1 cellular context compared by ENCODE assay signal in the genomic region with DNA sequence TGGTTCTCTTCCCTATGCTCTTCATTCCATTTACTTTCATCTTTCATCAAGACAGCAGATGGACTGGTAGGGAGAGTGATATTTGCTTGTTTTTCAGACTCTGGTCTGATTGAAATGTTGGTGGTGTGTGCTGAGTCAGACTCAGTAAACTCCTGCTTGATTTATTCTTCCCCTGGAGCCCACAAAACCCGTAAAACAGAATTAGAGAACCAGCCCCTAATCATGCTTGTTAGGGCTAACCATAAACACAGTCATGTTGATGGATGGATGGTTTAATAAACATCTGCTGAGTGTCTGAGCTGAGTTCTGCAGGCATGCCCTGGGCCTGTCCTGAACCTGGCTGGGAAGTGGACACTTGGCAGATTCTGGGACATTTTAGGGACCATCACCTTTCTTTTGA.
A peak's percentile ranks its signal among the peaks of the same experiment; 100 is the strongest.
TF ChIP-seq lines count a peak whose summit lies in the region.

No MANE protein-coding gene starts in this region.

TF ChIP-seq in HEK293, 187 proteins besides CTCF, POLR2A, EP300 and RAD21 (continued from another document):
- TF ChIP-seq, protein P1, sequence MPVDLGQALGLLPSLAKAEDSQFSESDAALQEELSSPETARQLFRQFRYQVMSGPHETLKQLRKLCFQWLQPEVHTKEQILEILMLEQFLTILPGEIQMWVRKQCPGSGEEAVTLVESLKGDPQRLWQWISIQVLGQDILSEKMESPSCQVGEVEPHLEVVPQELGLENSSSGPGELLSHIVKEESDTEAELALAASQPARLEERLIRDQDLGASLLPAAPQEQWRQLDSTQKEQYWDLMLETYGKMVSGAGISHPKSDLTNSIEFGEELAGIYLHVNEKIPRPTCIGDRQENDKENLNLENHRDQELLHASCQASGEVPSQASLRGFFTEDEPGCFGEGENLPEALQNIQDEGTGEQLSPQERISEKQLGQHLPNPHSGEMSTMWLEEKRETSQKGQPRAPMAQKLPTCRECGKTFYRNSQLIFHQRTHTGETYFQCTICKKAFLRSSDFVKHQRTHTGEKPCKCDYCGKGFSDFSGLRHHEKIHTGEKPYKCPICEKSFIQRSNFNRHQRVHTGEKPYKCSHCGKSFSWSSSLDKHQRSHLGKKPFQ (tag by site-specific recombination; IDR thresholded peaks at IDR 0.05): peak; percentile 64
- TF ChIP-seq, protein P2, sequence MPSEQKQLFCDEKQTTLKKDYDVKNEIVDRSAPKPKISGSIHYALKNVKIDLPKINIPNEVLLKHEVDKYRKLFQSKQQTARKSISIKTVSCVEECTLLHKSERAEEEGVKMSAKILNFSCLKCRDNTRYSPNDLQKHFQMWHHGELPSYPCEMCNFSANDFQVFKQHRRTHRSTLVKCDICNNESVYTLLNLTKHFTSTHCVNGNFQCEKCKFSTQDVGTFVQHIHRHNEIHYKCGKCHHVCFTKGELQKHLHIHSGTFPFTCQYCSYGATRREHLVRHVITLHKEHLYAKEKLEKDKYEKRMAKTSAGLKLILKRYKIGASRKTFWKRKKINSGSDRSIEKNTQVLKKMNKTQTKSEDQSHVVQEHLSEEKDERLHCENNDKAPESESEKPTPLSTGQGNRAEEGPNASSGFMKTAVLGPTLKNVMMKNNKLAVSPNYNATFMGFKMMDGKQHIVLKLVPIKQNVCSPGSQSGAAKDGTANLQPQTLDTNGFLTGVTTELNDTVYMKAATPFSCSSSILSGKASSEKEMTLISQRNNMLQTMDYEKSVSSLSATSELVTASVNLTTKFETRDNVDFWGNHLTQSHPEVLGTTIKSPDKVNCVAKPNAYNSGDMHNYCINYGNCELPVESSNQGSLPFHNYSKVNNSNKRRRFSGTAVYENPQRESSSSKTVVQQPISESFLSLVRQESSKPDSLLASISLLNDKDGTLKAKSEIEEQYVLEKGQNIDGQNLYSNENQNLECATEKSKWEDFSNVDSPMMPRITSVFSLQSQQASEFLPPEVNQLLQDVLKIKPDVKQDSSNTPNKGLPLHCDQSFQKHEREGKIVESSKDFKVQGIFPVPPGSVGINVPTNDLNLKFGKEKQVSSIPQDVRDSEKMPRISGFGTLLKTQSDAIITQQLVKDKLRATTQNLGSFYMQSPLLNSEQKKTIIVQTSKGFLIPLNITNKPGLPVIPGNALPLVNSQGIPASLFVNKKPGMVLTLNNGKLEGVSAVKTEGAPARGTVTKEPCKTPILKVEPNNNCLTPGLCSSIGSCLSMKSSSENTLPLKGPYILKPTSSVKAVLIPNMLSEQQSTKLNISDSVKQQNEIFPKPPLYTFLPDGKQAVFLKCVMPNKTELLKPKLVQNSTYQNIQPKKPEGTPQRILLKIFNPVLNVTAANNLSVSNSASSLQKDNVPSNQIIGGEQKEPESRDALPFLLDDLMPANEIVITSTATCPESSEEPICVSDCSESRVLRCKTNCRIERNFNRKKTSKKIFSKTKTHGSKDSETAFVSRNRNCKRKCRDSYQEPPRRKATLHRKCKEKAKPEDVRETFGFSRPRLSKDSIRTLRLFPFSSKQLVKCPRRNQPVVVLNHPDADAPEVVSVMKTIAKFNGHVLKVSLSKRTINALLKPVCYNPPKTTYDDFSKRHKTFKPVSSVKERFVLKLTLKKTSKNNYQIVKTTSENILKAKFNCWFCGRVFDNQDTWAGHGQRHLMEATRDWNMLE (tag by site-specific recombination; conservative IDR thresholded peaks at IDR 0.05; ENCODE audit: low read depth): peak; percentile 45; the same call in 1 of the 2 replicates
- TF ChIP-seq YY1 (tag by site-specific recombination; IDR thresholded peaks at IDR 0.05): peak; percentile 51; the same call in 1 of the 2 replicates
- TF ChIP-seq, protein P3, sequence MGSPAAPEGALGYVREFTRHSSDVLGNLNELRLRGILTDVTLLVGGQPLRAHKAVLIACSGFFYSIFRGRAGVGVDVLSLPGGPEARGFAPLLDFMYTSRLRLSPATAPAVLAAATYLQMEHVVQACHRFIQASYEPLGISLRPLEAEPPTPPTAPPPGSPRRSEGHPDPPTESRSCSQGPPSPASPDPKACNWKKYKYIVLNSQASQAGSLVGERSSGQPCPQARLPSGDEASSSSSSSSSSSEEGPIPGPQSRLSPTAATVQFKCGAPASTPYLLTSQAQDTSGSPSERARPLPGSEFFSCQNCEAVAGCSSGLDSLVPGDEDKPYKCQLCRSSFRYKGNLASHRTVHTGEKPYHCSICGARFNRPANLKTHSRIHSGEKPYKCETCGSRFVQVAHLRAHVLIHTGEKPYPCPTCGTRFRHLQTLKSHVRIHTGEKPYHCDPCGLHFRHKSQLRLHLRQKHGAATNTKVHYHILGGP (tag by site-specific recombination; IDR thresholded peaks at IDR 0.05): no peak
